9 cellular contexts compared by ENCODE assay signal in the genomic region with DNA sequence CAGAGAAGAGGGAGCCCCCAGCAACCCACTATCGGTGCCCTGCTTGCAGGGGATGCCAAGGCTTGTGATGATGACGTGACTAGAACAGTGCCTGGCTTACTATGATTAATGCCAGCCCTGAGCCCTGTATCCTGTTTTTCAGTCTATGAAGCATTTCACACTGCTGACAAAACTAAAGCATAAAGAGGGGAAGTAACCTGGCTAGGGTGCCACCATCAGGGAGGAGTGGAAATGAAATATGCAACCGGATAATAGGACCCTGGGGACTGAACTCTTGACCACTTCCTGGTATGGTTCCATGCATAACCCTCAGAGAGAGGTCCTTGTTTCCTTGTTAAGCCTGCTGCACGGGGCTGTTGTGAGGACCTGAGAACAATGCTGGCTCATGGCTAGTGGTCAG. TPM values are rescaled to one million over a fixed set of nuclear protein-coding genes. Genes with fewer than 3 reads are reported as not detected.
DNase-seq lines count a peak whose midpoint lies in the region; ATAC-seq and TF ChIP-seq lines count a peak whose summit lies in the region.
"Had no signal": no experiment of that assay in that cellular context is flagged by ENCODE, and none has a peak within 500 bp of the region (broad histone marks: within the 10 kb centered on the region; RNA-seq: fewer than 3 reads in every experiment).

No MANE protein-coding gene starts in this region.

- H3K4me3 Mint-ChIP-seq in type B pancreatic cell: no peak overlapping the region

- H3K27me3 Mint-ChIP-seq in type B pancreatic cell: no peaks in the 10 kb centered on the region

- H3K36me3 Mint-ChIP-seq in type B pancreatic cell: no peaks in the 10 kb centered on the region

- TF ChIP-seq CTCF in fibroblast of mammary gland (conservative IDR thresholded peaks at IDR 0.05; ENCODE audit: control insufficient read depth, insufficient read depth, low read depth, low read length) (no peak), type B pancreatic cell (conservative IDR thresholded peaks at IDR 0.05) (no peak)

- no peaks in the 10 kb centered on the region for H3K4me1 Mint-ChIP-seq in type B pancreatic cell (ENCODE audit: unreplicated experiment)

- H3K4me3 ChIP-seq in fibroblast of mammary gland (ENCODE audit: control insufficient read depth, low read depth, low read length): no peak overlapping the region
- H3K4me3 ChIP-seq: lung had no signal

- H3K27ac Mint-ChIP-seq in type B pancreatic cell: no peak overlapping the region

- DNase-seq in HT1080 (ENCODE audit: low read depth): peak; percentile 44
- DNase-seq in fibroblast of mammary gland (ENCODE audit: low read depth): peak; percentile 23
- DNase-seq in type B pancreatic cell (ENCODE audit: extremely low spot score, unreplicated experiment): no peak
- DNase-seq in iPS-NIHi7 (ENCODE audit: extremely low spot score): no peak
- DNase-seq in left cardiac atrium: no peak
- no peak for DNase-seq in GM03348 (ENCODE audit: low spot score)

- intact Hi-C loops in left cardiac atrium (cut with DNase I): no loop called here

- H3K9me3 Mint-ChIP-seq in type B pancreatic cell: no peaks in the 10 kb centered on the region

- peak; percentile 74 for ATAC-seq in GM18520 (IDR thresholded peaks at IDR 0.05; ENCODE audit: unreplicated experiment)
- ATAC-seq in GM21825 (IDR thresholded peaks at IDR 0.05; ENCODE audit: unreplicated experiment): peak; percentile 98
- ATAC-seq in left cardiac atrium: no peak

RNA-seq across cellular contexts. Expression of gene MED28, which starts 50.3 kb away (rescaled TPM):
- total RNA-seq in HT1080 (2014; rRNA removed; shearing (Covaris generic)): 8.6 and 29.2 TPM in 2 replicates
- polyA plus RNA-seq in HT1080 (2015; cell fraction: cytosol; rRNA removed): 11.9 and 19.4 TPM in 2 replicates
- 18.7 and 20.0 TPM in 2 replicates for polyA plus RNA-seq in HT1080 (2015; cell fraction: nucleus; rRNA removed)
- total RNA-seq in type B pancreatic cell (ENCODE audit: low replicate concordance) (79.3 and 92.5 TPM in 2 replicates), left cardiac atrium (10 to 100 TPM; 25.8 to 28.9 TPM)

Comparison
In these comparisons a context has a peak if more than half of its experiments do, and no peak if none do; other contexts are left out.
1. ATAC-seq: peak in GM18520 (single experiment) and GM21825 (single experiment); none in left cardiac atrium (0 of 2).
2. DNase-seq: peak in HT1080 (single experiment) and fibroblast of mammary gland (single experiment); none in type B pancreatic cell (single experiment), iPS-NIHi7 (single experiment), left cardiac atrium (single experiment) and GM03348 (single experiment).